ENCODE assay signal across 9 cellular contexts in genomic region chr17:1180434-1180742, GRCh38. TPM values are rescaled to one million over a fixed set of nuclear protein-coding genes. Genes with fewer than 3 reads are reported as not detected.
DNase-seq lines count a peak whose midpoint lies in the region; ATAC-seq and TF ChIP-seq lines count a peak whose summit lies in the region.
"Had no signal": no experiment of that assay in that cellular context is flagged by ENCODE, and none has a peak within 500 bp of the region (broad histone marks: within the 10 kb centered on the region; RNA-seq: fewer than 3 reads in every experiment).

No MANE protein-coding gene starts in this region.

- no peak for ATAC-seq in SK-N-SH treated with all-trans-retinoic acid at 6 μM for 48 hours
- no peak for ATAC-seq in GM21381 (IDR thresholded peaks at IDR 0.05; ENCODE audit: unreplicated experiment)
- ATAC-seq in GM21576 (IDR thresholded peaks at IDR 0.05; ENCODE audit: unreplicated experiment): no peak
- ATAC-seq in HG03196 (IDR thresholded peaks at IDR 0.05; ENCODE audit: unreplicated experiment): no peak

- H3K4me3 ChIP-seq in GM12865 (ENCODE audit: low read depth, low read length) (peak overlapping the region; percentile 46), fibroblast of pulmonary artery (replicated peaks; ENCODE audit: low read depth, low read length) (peak overlapping the region; percentile 76), skeletal muscle cell (ENCODE audit: low read depth, low read length) (peak overlapping the region; percentile 73)

- peaks cover 26% of the 10 kb centered on the region for H3K4me1 Mint-ChIP-seq in glutamatergic neuron (ENCODE audit: low read depth, unreplicated experiment)

- no peak overlapping the region for H3K4me3 Mint-ChIP-seq in glutamatergic neuron (ENCODE audit: unreplicated experiment)

- no peaks in the 10 kb centered on the region for H3K36me3 Mint-ChIP-seq in glutamatergic neuron (ENCODE audit: unreplicated experiment)
- H3K36me3 Mint-ChIP-seq: activated naive CD4-positive, alpha-beta T cell treated with anti-CD3 and anti-CD28 coated beads, Interleukin-2, amount 50 U/mL, for 72 hours had no signal

- TF ChIP-seq CTCF in GM12865 (IDR thresholded peaks at IDR 0.05; ENCODE audit: insufficient read depth, low read depth, low read length, missing control alignments) (no peak), fibroblast of pulmonary artery (IDR thresholded peaks at IDR 0.05; ENCODE audit: low read length, missing control alignments) (no peak), glutamatergic neuron (IDR thresholded peaks at IDR 0.05; ENCODE audit: partially characterized antibody, unreplicated experiment) (no peak)

- peaks cover 11% of the 10 kb centered on the region for H3K27me3 Mint-ChIP-seq in glutamatergic neuron (ENCODE audit: unreplicated experiment)

- no peak overlapping the region for H3K27ac Mint-ChIP-seq in glutamatergic neuron (ENCODE audit: unreplicated experiment)
- H3K27ac Mint-ChIP-seq: activated naive CD4-positive, alpha-beta T cell treated with anti-CD3 and anti-CD28 coated beads, Interleukin-2, amount 50 U/mL, for 72 hours had no signal

- peaks cover 12% of the 10 kb centered on the region for H3K9me3 Mint-ChIP-seq in glutamatergic neuron (ENCODE audit: unreplicated experiment)
- H3K9me3 Mint-ChIP-seq: activated naive CD4-positive, alpha-beta T cell treated with anti-CD3 and anti-CD28 coated beads, Interleukin-2, amount 50 U/mL, for 72 hours had no signal

- DNase-seq in GM12865 (ENCODE audit: low read depth) (no peak), fibroblast of pulmonary artery (ENCODE audit: low read depth) (no peak), skeletal muscle cell (ENCODE audit: low read depth) (no peak), glutamatergic neuron (no peak)

TF ChIP-seq in SK-N-SH treated with all-trans-retinoic acid at 6 μM for 48 hours, 23 proteins besides CTCF, POLR2A, EP300 and RAD21:
- TF ChIP-seq, protein P1, sequence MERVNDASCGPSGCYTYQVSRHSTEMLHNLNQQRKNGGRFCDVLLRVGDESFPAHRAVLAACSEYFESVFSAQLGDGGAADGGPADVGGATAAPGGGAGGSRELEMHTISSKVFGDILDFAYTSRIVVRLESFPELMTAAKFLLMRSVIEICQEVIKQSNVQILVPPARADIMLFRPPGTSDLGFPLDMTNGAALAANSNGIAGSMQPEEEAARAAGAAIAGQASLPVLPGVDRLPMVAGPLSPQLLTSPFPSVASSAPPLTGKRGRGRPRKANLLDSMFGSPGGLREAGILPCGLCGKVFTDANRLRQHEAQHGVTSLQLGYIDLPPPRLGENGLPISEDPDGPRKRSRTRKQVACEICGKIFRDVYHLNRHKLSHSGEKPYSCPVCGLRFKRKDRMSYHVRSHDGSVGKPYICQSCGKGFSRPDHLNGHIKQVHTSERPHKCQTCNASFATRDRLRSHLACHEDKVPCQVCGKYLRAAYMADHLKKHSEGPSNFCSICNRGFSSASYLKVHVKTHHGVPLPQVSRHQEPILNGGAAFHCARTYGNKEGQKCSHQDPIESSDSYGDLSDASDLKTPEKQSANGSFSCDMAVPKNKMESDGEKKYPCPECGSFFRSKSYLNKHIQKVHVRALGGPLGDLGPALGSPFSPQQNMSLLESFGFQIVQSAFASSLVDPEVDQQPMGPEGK (CRISPR knock-in tag; IDR thresholded peaks at IDR 0.05; ENCODE audit: borderline replicate concordance): 0 out of 2 replicates have a peak, but pooled peaks have one; percentile 34
- TF ChIP-seq BACH2 (CRISPR knock-in tag; IDR thresholded peaks at IDR 0.05; ENCODE audit: borderline replicate concordance): no peak

RNA-seq across cellular contexts. Expression of gene ABR, which starts 0.6 kb away (rescaled TPM):
- total RNA-seq in glutamatergic neuron (ENCODE audit: unreplicated experiment): 219 TPM
